In the genomic region with DNA sequence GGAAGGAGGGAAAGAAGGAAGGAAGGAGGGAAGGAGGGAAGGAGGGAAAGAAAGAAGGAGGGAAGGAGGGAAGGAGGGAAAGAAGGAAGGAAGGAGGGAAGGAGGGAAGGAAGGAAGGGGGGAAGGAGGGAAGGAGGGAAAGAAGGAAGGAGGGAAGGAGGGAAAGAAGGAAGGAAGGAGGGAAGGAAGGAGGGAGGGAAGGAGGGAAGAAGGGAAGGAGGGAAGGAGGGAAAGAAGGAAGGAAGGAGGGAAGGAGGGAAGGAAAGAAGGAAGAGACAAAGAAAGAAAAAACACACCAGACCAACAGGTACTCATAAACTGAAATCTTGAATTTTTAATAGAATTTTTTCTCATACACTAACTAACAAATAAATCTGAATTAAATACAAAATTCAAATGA, we compare ENCODE assay signal across 9 cellular contexts. TPM values are rescaled to one million over a fixed set of nuclear protein-coding genes. Genes with fewer than 3 reads are reported as not detected.
DNase-seq lines count a peak whose midpoint lies in the region; ATAC-seq, FAIRE-seq and TF ChIP-seq lines count a peak whose summit lies in the region.
"Not testable (repeated sequence)": the region's sequence is repeated elsewhere in the genome, so short reads cannot be mapped to it uniquely, and the experiment has no call there.
"Had no signal": no experiment of that assay in that cellular context is flagged by ENCODE, and none has a peak within 500 bp of the region (broad histone marks: within the 10 kb centered on the region; RNA-seq: fewer than 3 reads in every experiment).

No MANE protein-coding gene starts in this region.

- not testable (repeated sequence) for TF ChIP-seq EP300 in GM12878 (IDR thresholded peaks at IDR 0.05; ENCODE audit: borderline replicate concordance in 1 of 2, control insufficient read depth in 1 of 2, low read depth in 2 of 2, low read length in 2 of 2); HepG2 (IDR thresholded peaks at IDR 0.05; ENCODE audit: low read depth in 2 of 2, low read length in 2 of 2); HepG2 (CRISPR knock-in tag; IDR thresholded peaks at IDR 0.05; ENCODE audit: borderline replicate concordance)

- FAIRE-seq in GM12891 (lab: Jason Lieb, UNC) (peak; percentile 69), GM12878 (lab: Jason Lieb, UNC) (peak; percentile 18)
- FAIRE-seq in HepG2 (lab: Jason Lieb, UNC) = not testable (repeated sequence)

- SMC1A ChIA-PET in GM12878 (lab: Charles Lee; ENCODE audit: uncharacterized antibody, unreplicated experiment) = not testable (repeated sequence)

- not testable (repeated sequence) for TF ChIP-seq RAD21 in GM12878 (IDR thresholded peaks at IDR 0.05; ENCODE audit: insufficient read depth, low read depth, low read length); HepG2 (CRISPR knock-in tag; IDR thresholded peaks at IDR 0.05)

- H4K20me1 ChIP-seq in GM12878 (ENCODE audit: control insufficient read depth, insufficient read depth); HepG2 (ENCODE audit: insufficient read depth, low read length): not testable (repeated sequence)

- not testable (repeated sequence) for TF ChIP-seq CTCF in GM12878 (IDR thresholded peaks at IDR 0.05 in 2 of 3, conservative IDR thresholded peaks at IDR 0.05 in 1 of 3; ENCODE audit: control insufficient read depth in 2 of 3, extremely low read depth in 1 of 3, insufficient read depth in 1 of 3, low read depth in 3 of 3, low read length in 3 of 3); HepG2 (CRISPR knock-in tag; IDR thresholded peaks at IDR 0.05)

- not testable (repeated sequence) for H3K4me1 ChIP-seq in GM12878 (ENCODE audit: control insufficient read depth, insufficient read depth, low read length); HepG2 (ENCODE audit: insufficient read depth, low read length)

- not testable (repeated sequence) for H3K79me2 ChIP-seq in GM12878 (ENCODE audit: control insufficient read depth, insufficient read depth, low read length); HepG2 (ENCODE audit: insufficient read depth, low read length)

- not testable (repeated sequence) for H3K4me3 ChIP-seq in GM12878; HepG2 (replicated peaks in 1 of 3; ENCODE audit: insufficient read depth in 1 of 3, low read depth in 2 of 3, low read length in 3 of 3)

- in situ Hi-C loops in GM12878 (cut with MboI); HepG2 (cut with HindIII; ENCODE audit: extremely low pct_ligation_motif_present, low pct_unique_long_range_greater_than_20kb): not testable (repeated sequence)

- intact Hi-C loops in GM12878 (cut with micrococcal nuclease; ENCODE audit: unreplicated experiment); HepG2 (cut with micrococcal nuclease; ENCODE audit: unreplicated experiment): not testable (repeated sequence)

- TF ChIP-seq POLR2A in GM12891 (IDR thresholded peaks at IDR 0.05; ENCODE audit: low read depth, low read length); GM12878 (IDR thresholded peaks at IDR 0.05; ENCODE audit: low read depth, low read length); HepG2 (IDR thresholded peaks at IDR 0.05; ENCODE audit: insufficient read depth in 1 of 2, low read depth in 2 of 2, low read length in 2 of 2): not testable (repeated sequence)

- not testable (repeated sequence) for DNase-seq in GM12891 (ENCODE audit: insufficient read length, low spot score); GM12878 (ENCODE audit: low read depth, low spot score); HepG2 (ENCODE audit: low spot score)

- not testable (repeated sequence) for H3K27ac ChIP-seq in GM12878 (ENCODE audit: control insufficient read depth, insufficient read depth); HepG2 (ENCODE audit: extremely low read length, insufficient read depth, low read length)

- not testable (repeated sequence) for H3K9me3 ChIP-seq in GM12878 (replicated peaks; ENCODE audit: control insufficient read depth, insufficient read depth, low read length); HepG2 (ENCODE audit: low read length)

- not testable (repeated sequence) for H3K36me3 ChIP-seq in GM12878 (ENCODE audit: control insufficient read depth in 2 of 2, insufficient read depth in 2 of 2, low read length in 1 of 2); HepG2 (replicated peaks in 1 of 2; ENCODE audit: control insufficient read depth in 1 of 2, insufficient read depth in 2 of 2, low read length in 2 of 2)

- not testable (repeated sequence) for ATAC-seq in GM12878, HepG2

- POLR2A ChIA-PET in GM12878 (lab: Charles Lee); HepG2 (lab: Yijun Ruan, JAX): not testable (repeated sequence)

- not testable (repeated sequence) for BruUV-seq in GM12878 (replicated peaks; lab: Mats Ljungman, UMichigan); HepG2 (replicated peaks; lab: Mats Ljungman, UMichigan)

- not testable (repeated sequence) for H3K27me3 ChIP-seq in GM12878 (replicated peaks in 1 of 2; ENCODE audit: control insufficient read depth in 2 of 2, insufficient read depth in 2 of 2, low read length in 1 of 2); HepG2 (ENCODE audit: control insufficient read depth in 1 of 2, insufficient read depth in 2 of 2, low read length in 2 of 2)

- H3K9ac ChIP-seq in GM12878 (ENCODE audit: control insufficient read depth, insufficient read depth, low read length); HepG2 (ENCODE audit: insufficient read depth, low read depth, low read length): not testable (repeated sequence)

- not testable (repeated sequence) for H3K4me2 ChIP-seq in GM12878 (ENCODE audit: control insufficient read depth, insufficient read depth); HepG2 (ENCODE audit: low read depth, low read length)

- RAD21 ChIA-PET in GM12878 (lab: Charles Lee; ENCODE audit: unreplicated experiment) = not testable (repeated sequence)

- CTCF ChIA-PET in GM12878 (lab: Yijun Ruan, JAX); HepG2 (lab: Yijun Ruan, JAX; ENCODE audit: low intra/inter-chr PET ratio, low total read pairs): not testable (repeated sequence)

- H2AFZ ChIP-seq in GM12878 (ENCODE audit: control insufficient read depth, low read depth, low read length); HepG2 (ENCODE audit: low read length): not testable (repeated sequence)

RNA-seq across cellular contexts. Expression of a gene that starts 11.4 kb away (rescaled TPM):
- not detected for polyA plus RNA-seq in GM12891 (2012; ENCODE audit: low read depth, missing spikeins)
- total RNA-seq in GM12878 (2013; cell fraction: nucleolus; rRNA removed) = not detected in 2 replicates
- total RNA-seq in GM12878 (2014; rRNA removed) (not detected in 2 replicates), GM12878 (2014; rRNA removed; fragmentation: Illumina TruSeq; extraction: Trizol) (not detected in 2 replicates), GM12878 (2021) (not detected in 2 replicates), HepG2 (2016; rRNA removed; fragmentation: Illumina TruSeq; extraction: Trizol) (not detected in 2 replicates)
- not detected for polyA plus RNA-seq in GM12878 (2011; ENCODE audit: low read depth)
- polyA plus RNA-seq in GM12878 (2011; rRNA removed) (not detected in 2 replicates), GM12878 (2014; fragmentation: Illumina TruSeq; extraction: Trizol) (not detected in 2 replicates), GM12878 (2014; fragmentation: Nextera tagmentation; extraction: Ambion mirVana) (not detected), GM12878 (2014; rRNA removed) (not detected in 2 replicates), GM12878 (2016; fragmentation: Nextera tagmentation; extraction: Ambion mirVana) (not detected), HepG2 (2011; rRNA removed) (not detected in 2 replicates)
- not detected in 2 replicates for polyA plus RNA-seq in GM12878 (2011; cell fraction: cytosol; rRNA removed)
- not detected in 2 replicates for polyA plus RNA-seq in GM12878 (2011; cell fraction: nucleus; rRNA removed)
- polyA plus RNA-seq in GM12878 (2012) = not detected in 2 replicates
- polyA minus RNA-seq in GM12878 (2011; rRNA and poly(A)+ RNA removed) = not detected in 2 replicates
- polyA minus RNA-seq in GM12878 (2011; cell fraction: cytosol; rRNA and poly(A)+ RNA removed) = not detected in 2 replicates
- not detected in 2 replicates for polyA minus RNA-seq in GM12878 (2011; cell fraction: nucleus; rRNA and poly(A)+ RNA removed)
- total RNA-seq in HepG2 (2016; cell fraction: cytosol; rRNA removed; fragmentation: Illumina TruSeq; extraction: Trizol; ENCODE audit: low read depth) = not detected in 2 replicates
- total RNA-seq in HepG2 (2016; cell fraction: insoluble cytoplasmic fraction; rRNA removed; fragmentation: Illumina TruSeq; extraction: Trizol) = not detected in 2 replicates
- total RNA-seq in HepG2 (2016; cell fraction: membrane; rRNA removed; fragmentation: Illumina TruSeq; extraction: Trizol) = not detected in 2 replicates
- total RNA-seq in HepG2 (2016; cell fraction: nucleus; rRNA removed; fragmentation: Illumina TruSeq; extraction: Trizol) = not detected in 2 replicates
- polyA plus RNA-seq in HepG2 (2011; cell fraction: cytosol; rRNA removed) = not detected in 2 replicates
- not detected in 2 replicates for polyA plus RNA-seq in HepG2 (2011; cell fraction: nucleus; rRNA removed)
- polyA plus RNA-seq in HepG2 (2012) = not detected in 2 replicates
- polyA plus RNA-seq in HepG2 (2016; cell fraction: cytosol; fragmentation: Illumina TruSeq; extraction: Trizol; ENCODE audit: low read depth) = not detected in 2 replicates
- polyA plus RNA-seq in HepG2 (2016; cell fraction: insoluble cytoplasmic fraction; fragmentation: Illumina TruSeq; extraction: Trizol; ENCODE audit: low read depth) = not detected in 2 replicates
- polyA plus RNA-seq in HepG2 (2016; cell fraction: membrane; fragmentation: Illumina TruSeq; extraction: Trizol; ENCODE audit: low read depth) = not detected in 2 replicates
- polyA plus RNA-seq in HepG2 (2016; cell fraction: nucleus; fragmentation: Illumina TruSeq; extraction: Trizol; ENCODE audit: insufficient read depth, low read depth) = not detected in 2 replicates
- polyA minus RNA-seq in HepG2 (2011; rRNA and poly(A)+ RNA removed; ENCODE audit: low replicate concordance) = not detected in 2 replicates
- not detected in 2 replicates for polyA minus RNA-seq in HepG2 (2011; cell fraction: cytosol; rRNA and poly(A)+ RNA removed)
- not detected in 2 replicates for polyA minus RNA-seq in HepG2 (2011; cell fraction: nucleus; rRNA and poly(A)+ RNA removed)
- total RNA-seq: A673; CD4-positive, alpha-beta memory T cell; CD4-positive, CD25-positive, alpha-beta regulatory T cell; CD8-positive, alpha-beta memory T cell had no signal
- polyA plus RNA-seq: AG04450; CD14-positive monocyte; CD4-positive, alpha-beta memory T cell; CD4-positive, CD25-positive, alpha-beta regulatory T cell; CD8-positive, alpha-beta memory T cell had no signal

RNA-seq across cellular contexts. Expression of a gene that starts 23.2 kb away (rescaled TPM):
- polyA plus RNA-seq in GM12891 (2012; ENCODE audit: low read depth, missing spikeins) = not detected
- not detected in 2 replicates for total RNA-seq in GM12878 (2013; cell fraction: nucleolus; rRNA removed)
- total RNA-seq in GM12878 (2014; rRNA removed) (not detected in 2 replicates), GM12878 (2014; rRNA removed; fragmentation: Illumina TruSeq; extraction: Trizol) (not detected in 2 replicates), GM12878 (2021) (not detected in 2 replicates), HepG2 (2016; rRNA removed; fragmentation: Illumina TruSeq; extraction: Trizol) (not detected in 2 replicates)
- not detected for polyA plus RNA-seq in GM12878 (2011; ENCODE audit: low read depth)
- polyA plus RNA-seq in GM12878 (2011; rRNA removed) (not detected in 2 replicates), GM12878 (2014; fragmentation: Illumina TruSeq; extraction: Trizol) (not detected in 2 replicates), GM12878 (2014; fragmentation: Nextera tagmentation; extraction: Ambion mirVana) (not detected), GM12878 (2014; rRNA removed) (not detected in 2 replicates), GM12878 (2016; fragmentation: Nextera tagmentation; extraction: Ambion mirVana) (not detected), HepG2 (2011; rRNA removed) (not detected in 2 replicates)
- not detected in 2 replicates for polyA plus RNA-seq in GM12878 (2011; cell fraction: cytosol; rRNA removed)
- polyA plus RNA-seq in GM12878 (2011; cell fraction: nucleus; rRNA removed) = not detected in 2 replicates
- polyA plus RNA-seq in GM12878 (2012) = not detected in 2 replicates
- not detected in 2 replicates for polyA minus RNA-seq in GM12878 (2011; rRNA and poly(A)+ RNA removed)
- polyA minus RNA-seq in GM12878 (2011; cell fraction: cytosol; rRNA and poly(A)+ RNA removed) = not detected in 2 replicates
- polyA minus RNA-seq in GM12878 (2011; cell fraction: nucleus; rRNA and poly(A)+ RNA removed) = not detected in 2 replicates
- total RNA-seq in HepG2 (2016; cell fraction: cytosol; rRNA removed; fragmentation: Illumina TruSeq; extraction: Trizol; ENCODE audit: low read depth) = not detected in 2 replicates
- total RNA-seq in HepG2 (2016; cell fraction: insoluble cytoplasmic fraction; rRNA removed; fragmentation: Illumina TruSeq; extraction: Trizol) = not detected in 2 replicates
- not detected in 2 replicates for total RNA-seq in HepG2 (2016; cell fraction: membrane; rRNA removed; fragmentation: Illumina TruSeq; extraction: Trizol)
- total RNA-seq in HepG2 (2016; cell fraction: nucleus; rRNA removed; fragmentation: Illumina TruSeq; extraction: Trizol) = not detected in 2 replicates
- not detected in 2 replicates for polyA plus RNA-seq in HepG2 (2011; cell fraction: cytosol; rRNA removed)
- not detected in 2 replicates for polyA plus RNA-seq in HepG2 (2011; cell fraction: nucleus; rRNA removed)
- not detected in 2 replicates for polyA plus RNA-seq in HepG2 (2012)
- not detected in 2 replicates for polyA plus RNA-seq in HepG2 (2016; cell fraction: cytosol; fragmentation: Illumina TruSeq; extraction: Trizol; ENCODE audit: low read depth)
- polyA plus RNA-seq in HepG2 (2016; cell fraction: insoluble cytoplasmic fraction; fragmentation: Illumina TruSeq; extraction: Trizol; ENCODE audit: low read depth) = not detected in 2 replicates
- polyA plus RNA-seq in HepG2 (2016; cell fraction: membrane; fragmentation: Illumina TruSeq; extraction: Trizol; ENCODE audit: low read depth) = not detected in 2 replicates
- not detected in 2 replicates for polyA plus RNA-seq in HepG2 (2016; cell fraction: nucleus; fragmentation: Illumina TruSeq; extraction: Trizol; ENCODE audit: insufficient read depth, low read depth)
- not detected in 2 replicates for polyA minus RNA-seq in HepG2 (2011; rRNA and poly(A)+ RNA removed; ENCODE audit: low replicate concordance)
- polyA minus RNA-seq in HepG2 (2011; cell fraction: cytosol; rRNA and poly(A)+ RNA removed) = not detected in 2 replicates
- polyA minus RNA-seq in HepG2 (2011; cell fraction: nucleus; rRNA and poly(A)+ RNA removed) = not detected in 2 replicates
- total RNA-seq: A673; CD4-positive, alpha-beta memory T cell; CD4-positive, CD25-positive, alpha-beta regulatory T cell; CD8-positive, alpha-beta memory T cell had no signal
- polyA plus RNA-seq: AG04450; CD14-positive monocyte; CD4-positive, alpha-beta memory T cell; CD4-positive, CD25-positive, alpha-beta regulatory T cell; CD8-positive, alpha-beta memory T cell had no signal

RNA-seq across cellular contexts. Expression of a gene that starts 30.8 kb away (rescaled TPM):
- not detected for polyA plus RNA-seq in GM12891 (2012; ENCODE audit: low read depth, missing spikeins)
- not detected in 2 replicates for total RNA-seq in GM12878 (2013; cell fraction: nucleolus; rRNA removed)
- total RNA-seq in GM12878 (2014; rRNA removed) (not detected in 2 replicates), GM12878 (2014; rRNA removed; fragmentation: Illumina TruSeq; extraction: Trizol) (not detected in 2 replicates), GM12878 (2021) (not detected in 2 replicates), HepG2 (2016; rRNA removed; fragmentation: Illumina TruSeq; extraction: Trizol) (not detected in 2 replicates)
- polyA plus RNA-seq in GM12878 (2011; ENCODE audit: low read depth) = not detected
- polyA plus RNA-seq in GM12878 (2011; rRNA removed) (not detected in 2 replicates), GM12878 (2014; fragmentation: Illumina TruSeq; extraction: Trizol) (not detected in 2 replicates), GM12878 (2014; fragmentation: Nextera tagmentation; extraction: Ambion mirVana) (not detected), GM12878 (2014; rRNA removed) (not detected in 2 replicates), GM12878 (2016; fragmentation: Nextera tagmentation; extraction: Ambion mirVana) (not detected), HepG2 (2011; rRNA removed) (not detected in 2 replicates)
- polyA plus RNA-seq in GM12878 (2011; cell fraction: cytosol; rRNA removed) = not detected in 2 replicates
- not detected in 2 replicates for polyA plus RNA-seq in GM12878 (2011; cell fraction: nucleus; rRNA removed)
- polyA plus RNA-seq in GM12878 (2012) = not detected in 2 replicates
- polyA minus RNA-seq in GM12878 (2011; rRNA and poly(A)+ RNA removed) = not detected in 2 replicates
- not detected in 2 replicates for polyA minus RNA-seq in GM12878 (2011; cell fraction: cytosol; rRNA and poly(A)+ RNA removed)
- polyA minus RNA-seq in GM12878 (2011; cell fraction: nucleus; rRNA and poly(A)+ RNA removed) = not detected in 2 replicates
- total RNA-seq in HepG2 (2016; cell fraction: cytosol; rRNA removed; fragmentation: Illumina TruSeq; extraction: Trizol; ENCODE audit: low read depth) = not detected in 2 replicates
- total RNA-seq in HepG2 (2016; cell fraction: insoluble cytoplasmic fraction; rRNA removed; fragmentation: Illumina TruSeq; extraction: Trizol) = not detected in 2 replicates
- total RNA-seq in HepG2 (2016; cell fraction: membrane; rRNA removed; fragmentation: Illumina TruSeq; extraction: Trizol) = not detected in 2 replicates
- total RNA-seq in HepG2 (2016; cell fraction: nucleus; rRNA removed; fragmentation: Illumina TruSeq; extraction: Trizol) = not detected in 2 replicates
- polyA plus RNA-seq in HepG2 (2011; cell fraction: cytosol; rRNA removed) = not detected in 2 replicates
- polyA plus RNA-seq in HepG2 (2011; cell fraction: nucleus; rRNA removed) = 0.26 TPM in 1 of 2 replicates, not detected in the other
- not detected in 2 replicates for polyA plus RNA-seq in HepG2 (2012)
- polyA plus RNA-seq in HepG2 (2016; cell fraction: cytosol; fragmentation: Illumina TruSeq; extraction: Trizol; ENCODE audit: low read depth) = not detected in 2 replicates
- not detected in 2 replicates for polyA plus RNA-seq in HepG2 (2016; cell fraction: insoluble cytoplasmic fraction; fragmentation: Illumina TruSeq; extraction: Trizol; ENCODE audit: low read depth)
- polyA plus RNA-seq in HepG2 (2016; cell fraction: membrane; fragmentation: Illumina TruSeq; extraction: Trizol; ENCODE audit: low read depth) = not detected in 2 replicates
- not detected in 2 replicates for polyA plus RNA-seq in HepG2 (2016; cell fraction: nucleus; fragmentation: Illumina TruSeq; extraction: Trizol; ENCODE audit: insufficient read depth, low read depth)
- polyA minus RNA-seq in HepG2 (2011; rRNA and poly(A)+ RNA removed; ENCODE audit: low replicate concordance) = not detected in 2 replicates
- not detected in 2 replicates for polyA minus RNA-seq in HepG2 (2011; cell fraction: cytosol; rRNA and poly(A)+ RNA removed)
- polyA minus RNA-seq in HepG2 (2011; cell fraction: nucleus; rRNA and poly(A)+ RNA removed) = not detected in 2 replicates
- total RNA-seq: A673; CD4-positive, alpha-beta memory T cell; CD4-positive, CD25-positive, alpha-beta regulatory T cell; CD8-positive, alpha-beta memory T cell had no signal
- polyA plus RNA-seq: AG04450; CD14-positive monocyte; CD4-positive, alpha-beta memory T cell; CD4-positive, CD25-positive, alpha-beta regulatory T cell; CD8-positive, alpha-beta memory T cell had no signal

RNA-seq across cellular contexts. Expression of a gene that starts 48.4 kb away (rescaled TPM):
- not detected for polyA plus RNA-seq in GM12891 (2012; ENCODE audit: low read depth, missing spikeins)
- total RNA-seq in GM12878 (2013; cell fraction: nucleolus; rRNA removed) = not detected in 2 replicates
- total RNA-seq in GM12878 (2014; rRNA removed) (not detected in 2 replicates), GM12878 (2014; rRNA removed; fragmentation: Illumina TruSeq; extraction: Trizol) (not detected in 2 replicates), GM12878 (2021) (not detected in 2 replicates), HepG2 (2016; rRNA removed; fragmentation: Illumina TruSeq; extraction: Trizol) (not detected in 2 replicates)
- polyA plus RNA-seq in GM12878 (2011; ENCODE audit: low read depth) = not detected
- polyA plus RNA-seq in GM12878 (2011; rRNA removed) (not detected in 2 replicates), GM12878 (2014; fragmentation: Illumina TruSeq; extraction: Trizol) (not detected in 2 replicates), GM12878 (2014; fragmentation: Nextera tagmentation; extraction: Ambion mirVana) (not detected), GM12878 (2014; rRNA removed) (not detected in 2 replicates), GM12878 (2016; fragmentation: Nextera tagmentation; extraction: Ambion mirVana) (not detected), HepG2 (2011; rRNA removed) (0.07 TPM in 1 of 2 replicates, not detected in the other)
- polyA plus RNA-seq in GM12878 (2011; cell fraction: cytosol; rRNA removed) = not detected in 2 replicates
- not detected in 2 replicates for polyA plus RNA-seq in GM12878 (2011; cell fraction: nucleus; rRNA removed)
- polyA plus RNA-seq in GM12878 (2012) = not detected in 2 replicates
- polyA minus RNA-seq in GM12878 (2011; rRNA and poly(A)+ RNA removed) = not detected in 2 replicates
- polyA minus RNA-seq in GM12878 (2011; cell fraction: cytosol; rRNA and poly(A)+ RNA removed) = not detected in 2 replicates
- not detected in 2 replicates for polyA minus RNA-seq in GM12878 (2011; cell fraction: nucleus; rRNA and poly(A)+ RNA removed)
- total RNA-seq in HepG2 (2016; cell fraction: cytosol; rRNA removed; fragmentation: Illumina TruSeq; extraction: Trizol; ENCODE audit: low read depth) = not detected in 2 replicates
- not detected in 2 replicates for total RNA-seq in HepG2 (2016; cell fraction: insoluble cytoplasmic fraction; rRNA removed; fragmentation: Illumina TruSeq; extraction: Trizol)
- total RNA-seq in HepG2 (2016; cell fraction: membrane; rRNA removed; fragmentation: Illumina TruSeq; extraction: Trizol) = not detected in 2 replicates
- not detected in 2 replicates for total RNA-seq in HepG2 (2016; cell fraction: nucleus; rRNA removed; fragmentation: Illumina TruSeq; extraction: Trizol)
- not detected in 2 replicates for polyA plus RNA-seq in HepG2 (2011; cell fraction: cytosol; rRNA removed)
- polyA plus RNA-seq in HepG2 (2011; cell fraction: nucleus; rRNA removed) = not detected in 2 replicates
- polyA plus RNA-seq in HepG2 (2012) = not detected in 2 replicates
- polyA plus RNA-seq in HepG2 (2016; cell fraction: cytosol; fragmentation: Illumina TruSeq; extraction: Trizol; ENCODE audit: low read depth) = not detected in 2 replicates
- not detected in 2 replicates for polyA plus RNA-seq in HepG2 (2016; cell fraction: insoluble cytoplasmic fraction; fragmentation: Illumina TruSeq; extraction: Trizol; ENCODE audit: low read depth)
- polyA plus RNA-seq in HepG2 (2016; cell fraction: membrane; fragmentation: Illumina TruSeq; extraction: Trizol; ENCODE audit: low read depth) = not detected in 2 replicates
- polyA plus RNA-seq in HepG2 (2016; cell fraction: nucleus; fragmentation: Illumina TruSeq; extraction: Trizol; ENCODE audit: insufficient read depth, low read depth) = not detected in 2 replicates
- not detected in 2 replicates for polyA minus RNA-seq in HepG2 (2011; rRNA and poly(A)+ RNA removed; ENCODE audit: low replicate concordance)
- not detected in 2 replicates for polyA minus RNA-seq in HepG2 (2011; cell fraction: cytosol; rRNA and poly(A)+ RNA removed)
- not detected in 2 replicates for polyA minus RNA-seq in HepG2 (2011; cell fraction: nucleus; rRNA and poly(A)+ RNA removed)
- total RNA-seq: A673; CD4-positive, alpha-beta memory T cell; CD4-positive, CD25-positive, alpha-beta regulatory T cell; CD8-positive, alpha-beta memory T cell had no signal
- polyA plus RNA-seq: AG04450; CD14-positive monocyte; CD4-positive, alpha-beta memory T cell; CD4-positive, CD25-positive, alpha-beta regulatory T cell; CD8-positive, alpha-beta memory T cell had no signal

RNA-seq across cellular contexts. Expression of a gene that starts 58.1 kb away (rescaled TPM):
- polyA plus RNA-seq in GM12891 (2012; ENCODE audit: low read depth, missing spikeins) = not detected
- total RNA-seq in GM12878 (2013; cell fraction: nucleolus; rRNA removed) = not detected in 2 replicates
- total RNA-seq in GM12878 (2014; rRNA removed) = not detected in 2 replicates
- not detected in 2 replicates for total RNA-seq in GM12878 (2014; rRNA removed; fragmentation: Illumina TruSeq; extraction: Trizol)
- total RNA-seq in GM12878 (2021) = not detected in 2 replicates
- not detected for polyA plus RNA-seq in GM12878 (2011; ENCODE audit: low read depth)
- polyA plus RNA-seq in GM12878 (2011; rRNA removed) = not detected in 2 replicates
- not detected in 2 replicates for polyA plus RNA-seq in GM12878 (2011; cell fraction: cytosol; rRNA removed)
- not detected in 2 replicates for polyA plus RNA-seq in GM12878 (2011; cell fraction: nucleus; rRNA removed)
- polyA plus RNA-seq in GM12878 (2012) = not detected in 2 replicates
- polyA plus RNA-seq in GM12878 (2014; fragmentation: Illumina TruSeq; extraction: Trizol) = not detected in 2 replicates
- polyA plus RNA-seq in GM12878 (2014; fragmentation: Nextera tagmentation; extraction: Ambion mirVana) = not detected
- polyA plus RNA-seq in GM12878 (2014; rRNA removed) = not detected in 2 replicates
- not detected for polyA plus RNA-seq in GM12878 (2016; fragmentation: Nextera tagmentation; extraction: Ambion mirVana)
- not detected in 2 replicates for polyA minus RNA-seq in GM12878 (2011; rRNA and poly(A)+ RNA removed)
- polyA minus RNA-seq in GM12878 (2011; cell fraction: cytosol; rRNA and poly(A)+ RNA removed) = not detected in 2 replicates
- not detected in 2 replicates for polyA minus RNA-seq in GM12878 (2011; cell fraction: nucleus; rRNA and poly(A)+ RNA removed)
- not detected in 2 replicates for total RNA-seq in HepG2 (2016; rRNA removed; fragmentation: Illumina TruSeq; extraction: Trizol)
- not detected in 2 replicates for total RNA-seq in HepG2 (2016; cell fraction: cytosol; rRNA removed; fragmentation: Illumina TruSeq; extraction: Trizol; ENCODE audit: low read depth)
- not detected in 2 replicates for total RNA-seq in HepG2 (2016; cell fraction: insoluble cytoplasmic fraction; rRNA removed; fragmentation: Illumina TruSeq; extraction: Trizol)
- total RNA-seq in HepG2 (2016; cell fraction: membrane; rRNA removed; fragmentation: Illumina TruSeq; extraction: Trizol) = not detected in 2 replicates
- total RNA-seq in HepG2 (2016; cell fraction: nucleus; rRNA removed; fragmentation: Illumina TruSeq; extraction: Trizol) = not detected in 2 replicates
- polyA plus RNA-seq in HepG2 (2011; rRNA removed) = not detected in 2 replicates
- not detected in 2 replicates for polyA plus RNA-seq in HepG2 (2011; cell fraction: cytosol; rRNA removed)
- polyA plus RNA-seq in HepG2 (2011; cell fraction: nucleus; rRNA removed) = not detected in 2 replicates
- not detected in 2 replicates for polyA plus RNA-seq in HepG2 (2012)
- not detected in 2 replicates for polyA plus RNA-seq in HepG2 (2016; cell fraction: cytosol; fragmentation: Illumina TruSeq; extraction: Trizol; ENCODE audit: low read depth)
- not detected in 2 replicates for polyA plus RNA-seq in HepG2 (2016; cell fraction: insoluble cytoplasmic fraction; fragmentation: Illumina TruSeq; extraction: Trizol; ENCODE audit: low read depth)
- polyA plus RNA-seq in HepG2 (2016; cell fraction: membrane; fragmentation: Illumina TruSeq; extraction: Trizol; ENCODE audit: low read depth) = not detected in 2 replicates
- polyA plus RNA-seq in HepG2 (2016; cell fraction: nucleus; fragmentation: Illumina TruSeq; extraction: Trizol; ENCODE audit: insufficient read depth, low read depth) = not detected in 2 replicates
- not detected in 2 replicates for polyA minus RNA-seq in HepG2 (2011; rRNA and poly(A)+ RNA removed; ENCODE audit: low replicate concordance)
- polyA minus RNA-seq in HepG2 (2011; cell fraction: cytosol; rRNA and poly(A)+ RNA removed) = not detected in 2 replicates
- polyA minus RNA-seq in HepG2 (2011; cell fraction: nucleus; rRNA and poly(A)+ RNA removed) = not detected in 2 replicates
- total RNA-seq: A673; CD4-positive, alpha-beta memory T cell; CD4-positive, CD25-positive, alpha-beta regulatory T cell; CD8-positive, alpha-beta memory T cell had no signal
- polyA plus RNA-seq: AG04450; CD14-positive monocyte; CD4-positive, alpha-beta memory T cell; CD4-positive, CD25-positive, alpha-beta regulatory T cell; CD8-positive, alpha-beta memory T cell had no signal
